Comparison of ENCODE assay signal across 16 cellular contexts in genomic region chr3:106215047-106215446, GRCh38.
DNase-seq lines count a peak whose midpoint lies in the region; ATAC-seq and TF ChIP-seq lines count a peak whose summit lies in the region.
"Had no signal": no experiment of that assay in that cellular context is flagged by ENCODE, and none has a peak within 500 bp of the region (broad histone marks: within the 10 kb centered on the region; RNA-seq: fewer than 3 reads in every experiment).

No MANE protein-coding gene starts in this region.

- DNase-seq in activated naive CD4-positive, alpha-beta T cell treated with Interleukin-2 at 50 U/mL for 16 hours, result peak; percentile 36
- no peak for DNase-seq in activated naive CD4-positive, alpha-beta T cell treated with anti-CD3 and anti-CD28 coated beads, Interleukin-2, amount 10 ng/mL, durations not matched to agents 7 days and 5 days
- peak; percentile 5 for DNase-seq in activated T-helper 1 cell treated with anti-CD3 and anti-CD28 coated beads, Interleukin-12 subunit alpha, Interleukin-12 subunit beta, Interleukin-2, Interleukin-4 antibody, amounts not matched to agents 30 ng/mL and 10 ng/mL and 1 ng/mL, durations not matched to agents 14 hours and 24 hours and 36 hours (ENCODE audit: low spot score)
- DNase-seq in kidney tubule cell (ENCODE audit: low spot score) (peak; percentile 22), Ammon's horn (ENCODE audit: low spot score) (no peak), heart left ventricle (no peak)
- DNase-seq: body of pancreas; effector CD4-positive, alpha-beta T cell; gastrocnemius medialis; Kasumi-1; naive B cell; NCI-H2029 treated with DMSO at 0.1 percent for 48 hours; right lobe of liver had no signal

- 78 to 91% (median 86%) methylated on average over 1 of the region's 1 CpG for WGBS in heart left ventricle, 4 donors

- H3K27me3 ChIP-seq in heart left ventricle, result no peaks in the 10 kb centered on the region
- H3K27me3 ChIP-seq: body of pancreas, gastrocnemius medialis, right lobe of liver, vagina had no signal

- H3K27ac ChIP-seq in heart left ventricle, result no peak overlapping the region
- H3K27ac ChIP-seq: body of pancreas, gastrocnemius medialis, right lobe of liver, vagina had no signal

- H3K4me1 ChIP-seq in heart left ventricle, result peaks cover 0 to 8% (median 0%) of the 10 kb centered on the region in 12 donors
- H3K4me1 ChIP-seq: body of pancreas, right lobe of liver had no signal

- CTCF ChIA-PET in activated naive CD4-positive, alpha-beta T cell treated with anti-CD3 and anti-CD28 coated beads, Interleukin-2, amount 10 ng/mL, durations not matched to agents 7 days and 5 days (lab: Charles Lee), result no interaction called here

- H3K27me3 Mint-ChIP-seq in activated naive CD4-positive, alpha-beta T cell treated with anti-CD3 and anti-CD28 coated beads, Interleukin-2, amount 10 ng/mL, durations not matched to agents 7 days and 5 days, result no peaks in the 10 kb centered on the region
- H3K27me3 Mint-ChIP-seq in activated T-helper 1 cell treated with anti-CD3 and anti-CD28 coated beads, Interleukin-12 subunit alpha, Interleukin-12 subunit beta, Interleukin-2, Interleukin-4 antibody, amounts not matched to agents 30 ng/mL and 10 ng/mL and 1 ng/mL, durations not matched to agents 14 hours and 24 hours and 36 hours (ENCODE audit: insufficient read depth), result no peaks in the 10 kb centered on the region
- no peaks in the 10 kb centered on the region for H3K27me3 Mint-ChIP-seq in stimulated activated memory B cell treated with anti-CD40 and anti-IgM and Interleukin-4, amounts not matched to agents 10 μg/mL and 1 μg/mL and 100 μg/mL, for 72 hours
- H3K27me3 Mint-ChIP-seq: naive B cell had no signal

- H3K4me3 ChIP-seq in heart left ventricle, result no peak overlapping the region
- H3K4me3 ChIP-seq: body of pancreas, gastrocnemius medialis, right lobe of liver, vagina had no signal

- no peak overlapping the region for H3K27ac Mint-ChIP-seq in activated naive CD4-positive, alpha-beta T cell treated with anti-CD3 and anti-CD28 coated beads, Interleukin-2, amount 10 ng/mL, durations not matched to agents 7 days and 5 days
- peak overlapping the region; percentile 82 for H3K27ac Mint-ChIP-seq in activated T-helper 1 cell treated with anti-CD3 and anti-CD28 coated beads, Interleukin-12 subunit alpha, Interleukin-12 subunit beta, Interleukin-2, Interleukin-4 antibody, amounts not matched to agents 30 ng/mL and 10 ng/mL and 1 ng/mL, durations not matched to agents 14 hours and 24 hours and 36 hours
- peak overlapping the region; percentile 35 for H3K27ac Mint-ChIP-seq in stimulated activated memory B cell treated with anti-CD40 and anti-IgM and Interleukin-4, amounts not matched to agents 10 μg/mL and 1 μg/mL and 100 μg/mL, for 72 hours

- peaks cover 30% of the 10 kb centered on the region for H3K9me3 Mint-ChIP-seq in activated naive CD4-positive, alpha-beta T cell treated with anti-CD3 and anti-CD28 coated beads, Interleukin-2, amount 10 ng/mL, durations not matched to agents 7 days and 5 days
- H3K9me3 Mint-ChIP-seq in activated T-helper 1 cell treated with anti-CD3 and anti-CD28 coated beads, Interleukin-12 subunit alpha, Interleukin-12 subunit beta, Interleukin-2, Interleukin-4 antibody, amounts not matched to agents 30 ng/mL and 10 ng/mL and 1 ng/mL, durations not matched to agents 14 hours and 24 hours and 36 hours, result peaks cover 45% of the 10 kb centered on the region
- peaks cover 7% of the 10 kb centered on the region for H3K9me3 Mint-ChIP-seq in stimulated activated memory B cell treated with anti-CD40 and anti-IgM and Interleukin-4, amounts not matched to agents 10 μg/mL and 1 μg/mL and 100 μg/mL, for 72 hours

- no peak for ATAC-seq in stimulated activated memory B cell treated with anti-CD40 and anti-IgM and Interleukin-4, amounts not matched to agents 10 μg/mL and 1 μg/mL and 100 μg/mL, for 72 hours
- ATAC-seq in heart left ventricle, result no peak
- ATAC-seq in HG03521 (IDR thresholded peaks at IDR 0.05; ENCODE audit: unreplicated experiment), result no peak
- ATAC-seq: body of pancreas, gastrocnemius medialis had no signal

- no peak for TF ChIP-seq POLR2A in heart left ventricle (IDR thresholded peaks at IDR 0.05)

- H3K36me3 Mint-ChIP-seq in activated naive CD4-positive, alpha-beta T cell treated with anti-CD3 and anti-CD28 coated beads, Interleukin-2, amount 10 ng/mL, durations not matched to agents 7 days and 5 days, result peaks cover 25% of the 10 kb centered on the region
- peaks cover 31% of the 10 kb centered on the region for H3K36me3 Mint-ChIP-seq in activated T-helper 1 cell treated with anti-CD3 and anti-CD28 coated beads, Interleukin-12 subunit alpha, Interleukin-12 subunit beta, Interleukin-2, Interleukin-4 antibody, amounts not matched to agents 30 ng/mL and 10 ng/mL and 1 ng/mL, durations not matched to agents 14 hours and 24 hours and 36 hours (ENCODE audit: low read depth)
- H3K36me3 Mint-ChIP-seq in stimulated activated memory B cell treated with anti-CD40 and anti-IgM and Interleukin-4, amounts not matched to agents 10 μg/mL and 1 μg/mL and 100 μg/mL, for 72 hours, result peaks cover 3% of the 10 kb centered on the region

- H3K9me3 ChIP-seq in heart left ventricle, result peaks cover 0 to 16% (median 0%) of the 10 kb centered on the region in 12 donors
- H3K9me3 ChIP-seq: body of pancreas, gastrocnemius medialis, right lobe of liver, vagina had no signal

- intact Hi-C loops in activated T-helper 1 cell treated with anti-CD3 and anti-CD28 coated beads, Interleukin-12 subunit alpha, Interleukin-12 subunit beta, Interleukin-2, Interleukin-4 antibody, amounts not matched to agents 30 ng/mL and 10 ng/mL and 1 ng/mL, durations not matched to agents 14 hours and 24 hours and 36 hours (cut with micrococcal nuclease), result loop anchor here (1.0 to 10.0 kb wide), 13 partner anchors 9 to 850 kb away; partner anchors contain the start of gene ALCAM
- intact Hi-C loops in heart left ventricle (cut with DNase I), result loop anchor here in 1 of 10 donors (10.0 kb wide), 1 partner anchor 510 kb away; no protein-coding TSS in a partner anchor

- no peak overlapping the region for H3K4me3 Mint-ChIP-seq in activated naive CD4-positive, alpha-beta T cell treated with anti-CD3 and anti-CD28 coated beads, Interleukin-2, amount 10 ng/mL, durations not matched to agents 7 days and 5 days
- peak overlapping the region; percentile 43 for H3K4me3 Mint-ChIP-seq in activated T-helper 1 cell treated with anti-CD3 and anti-CD28 coated beads, Interleukin-12 subunit alpha, Interleukin-12 subunit beta, Interleukin-2, Interleukin-4 antibody, amounts not matched to agents 30 ng/mL and 10 ng/mL and 1 ng/mL, durations not matched to agents 14 hours and 24 hours and 36 hours
- H3K4me3 Mint-ChIP-seq in stimulated activated memory B cell treated with anti-CD40 and anti-IgM and Interleukin-4, amounts not matched to agents 10 μg/mL and 1 μg/mL and 100 μg/mL, for 72 hours, result no peak overlapping the region
- H3K4me3 Mint-ChIP-seq: naive B cell had no signal

- H3K36me3 ChIP-seq in heart left ventricle, result no peaks in the 10 kb centered on the region
- H3K36me3 ChIP-seq: gastrocnemius medialis, right lobe of liver, vagina had no signal

- H3K4me1 Mint-ChIP-seq in activated naive CD4-positive, alpha-beta T cell treated with anti-CD3 and anti-CD28 coated beads, Interleukin-2, amount 10 ng/mL, durations not matched to agents 7 days and 5 days, result peaks cover 31% of the 10 kb centered on the region
- peaks cover 56% of the 10 kb centered on the region for H3K4me1 Mint-ChIP-seq in activated T-helper 1 cell treated with anti-CD3 and anti-CD28 coated beads, Interleukin-12 subunit alpha, Interleukin-12 subunit beta, Interleukin-2, Interleukin-4 antibody, amounts not matched to agents 30 ng/mL and 10 ng/mL and 1 ng/mL, durations not matched to agents 14 hours and 24 hours and 36 hours (ENCODE audit: low read depth)
- H3K4me1 Mint-ChIP-seq in stimulated activated memory B cell treated with anti-CD40 and anti-IgM and Interleukin-4, amounts not matched to agents 10 μg/mL and 1 μg/mL and 100 μg/mL, for 72 hours, result peaks cover 14% of the 10 kb centered on the region

- TF ChIP-seq CTCF in heart left ventricle (IDR thresholded peaks at IDR 0.05), result no peak

Comparison
In these comparisons a context has a peak if more than half of its experiments do, and no peak if none do; other contexts are left out.
1. DNase-seq: peak in activated naive CD4-positive, alpha-beta T cell treated with Interleukin-2 at 50 U/mL for 16 hours (single experiment), activated T-helper 1 cell treated with anti-CD3 and anti-CD28 coated beads, Interleukin-12 subunit alpha, Interleukin-12 subunit beta, Interleukin-2, Interleukin-4 antibody, amounts not matched to agents 30 ng/mL and 10 ng/mL and 1 ng/mL, durations not matched to agents 14 hours and 24 hours and 36 hours (single experiment) and kidney tubule cell (single experiment); none in activated naive CD4-positive, alpha-beta T cell treated with anti-CD3 and anti-CD28 coated beads, Interleukin-2, amount 10 ng/mL, durations not matched to agents 7 days and 5 days (single experiment), Ammon's horn (single experiment) and heart left ventricle (0 of 5).